Comparison of ENCODE assay signal across 18 cellular contexts in genomic region chr5:30279237-30279636, GRCh38.
A peak's percentile ranks its signal among the peaks of the same experiment; 100 is the strongest.
DNase-seq lines count a peak whose midpoint lies in the region; ATAC-seq and TF ChIP-seq lines count a peak whose summit lies in the region.
"Had no signal": no experiment of that assay in that cellular context is flagged by ENCODE, and none has a peak within 500 bp of the region (broad histone marks: within the 10 kb centered on the region; RNA-seq: fewer than 3 reads in every experiment).

No MANE protein-coding gene starts in this region.

- no peaks in the 10 kb centered on the region for H3K36me3 ChIP-seq in SJCRH30
- H3K36me3 ChIP-seq in heart right ventricle: no peaks in the 10 kb centered on the region
- H3K36me3 ChIP-seq: breast epithelium, ovary had no signal

- no peak overlapping the region for H3K27ac ChIP-seq in SJCRH30
- no peak overlapping the region for H3K27ac ChIP-seq in heart right ventricle
- H3K27ac ChIP-seq: breast epithelium, ovary had no signal

- WGBS in heart right ventricle, 2 donors: 81 to 86% methylated on average over 2 of the region's 2 CpGs

- H3K4me1 ChIP-seq in SJCRH30 (no peaks in the 10 kb centered on the region), heart right ventricle (no peaks in the 10 kb centered on the region)
- H3K4me1 ChIP-seq: breast epithelium had no signal

- DNase-seq in HS-27A (ENCODE audit: low read depth) (peak; percentile 68), SJCRH30 (peak; percentile 10 to 12), fibroblast of the conjunctiva (ENCODE audit: low read depth) (peak; percentile 1), renal cortical epithelial cell (ENCODE audit: low read depth) (peak; percentile 1), activated gamma-delta T cell treated with Interleukin-2 at 50 U/mL for 16 hours (no peak), NCI-H526 treated with DMSO at 0.1 percent for 48 hours (lab: John Stamatoyannopoulos, UW) (no peak), heart right ventricle (no peak)
- DNase-seq: activated CD4-positive, alpha-beta T cell treated with anti-CD3 and anti-CD28 coated beads, Interleukin-2, amount 50 U/mL, for 48 hours; activated naive CD4-positive, alpha-beta T cell treated with anti-CD3 and anti-CD28 coated beads, Interleukin-2, amount 10 ng/mL, durations not matched to agents 7 days and 5 days; activated T-cell treated with anti-CD3 and anti-CD28 coated beads, Interleukin-2, amount 50 U/mL, for 1 hour; AML-193; hippocampal formation; NCI-H1048; NCI-H69; OCI-M1; ovary; stimulated activated CD4-positive, alpha-beta T cell treated with anti-CD3 and anti-CD28 coated beads, Interleukin-4, amount 100 ng/mL, for 1 hour had no signal

- H3K27me3 ChIP-seq in SJCRH30: no peaks in the 10 kb centered on the region
- no peaks in the 10 kb centered on the region for H3K27me3 ChIP-seq in heart right ventricle
- H3K27me3 ChIP-seq: breast epithelium, ovary had no signal

- no peaks in the 10 kb centered on the region for H3K9me3 ChIP-seq in SJCRH30 (replicated peaks)
- peaks cover 0 to 42% (median 4%) of the 10 kb centered on the region in 11 donors for H3K9me3 ChIP-seq in heart right ventricle
- H3K9me3 ChIP-seq: breast epithelium, ovary had no signal

- intact Hi-C loops in heart right ventricle (cut with DNase I): no loop called here

- TF ChIP-seq CTCF in heart right ventricle (IDR thresholded peaks at IDR 0.05): no peak

- H3K4me3 ChIP-seq in SJCRH30: no peak overlapping the region
- no peak overlapping the region for H3K4me3 ChIP-seq in heart right ventricle
- H3K4me3 ChIP-seq: breast epithelium, ovary had no signal

- ATAC-seq in heart right ventricle: no peak

Comparison
In these comparisons a context has a peak if more than half of its experiments do, and no peak if none do; other contexts are left out.
1. DNase-seq: peak in HS-27A (single experiment), SJCRH30 (2 of 2), fibroblast of the conjunctiva (single experiment) and renal cortical epithelial cell (single experiment); none in activated gamma-delta T cell treated with Interleukin-2 at 50 U/mL for 16 hours (single experiment), NCI-H526 treated with DMSO at 0.1 percent for 48 hours (single experiment) and heart right ventricle (0 of 2).